Comparison of ENCODE assay signal across 20 cellular contexts in genomic region chr13:100102042-100102441, GRCh38.
"Had no signal": no experiment of that assay in that cellular context is flagged by ENCODE, and none has a peak within 500 bp of the region (broad histone marks: within the 10 kb centered on the region; RNA-seq: fewer than 3 reads in every experiment).

No MANE protein-coding gene starts in this region.

- H3K27me3 Mint-ChIP-seq: naive B cell had no signal

- ATAC-seq: activated CD4-positive, CD25-positive, alpha-beta regulatory T cell treated with anti-CD3 and anti-CD28 coated beads, Interleukin-2, amount 50 U/mL, for 24 hours; activated naive CD4-positive, alpha-beta T cell treated with anti-CD3 and anti-CD28 coated beads, Interleukin-2, amount 50 U/mL, for 72 hours; activated T-cell treated with anti-CD3 and anti-CD28 coated beads, Interleukin-2, amount 50 U/mL, for 4 hours; heart left ventricle; psoas muscle; upper lobe of right lung had no signal

- H3K27ac Mint-ChIP-seq: activated naive CD4-positive, alpha-beta T cell treated with anti-CD3 and anti-CD28 coated beads, Interleukin-2, amount 50 U/mL, for 72 hours; naive B cell; T-helper 2 cell treated with Interferon-gamma antibody and Interleukin-4, amounts not matched to agents 5 μg/mL and 100 μg/mL, for 36 hours had no signal

- H3K27ac ChIP-seq: breast epithelium, heart left ventricle, psoas muscle, sigmoid colon, upper lobe of right lung had no signal

- FAIRE-seq: colon had no signal

- H3K4me3 ChIP-seq: breast epithelium, heart left ventricle, psoas muscle, sigmoid colon, upper lobe of right lung had no signal

- H3K4me3 Mint-ChIP-seq: activated T-cell treated with anti-CD3 and anti-CD28 coated beads, Interleukin-2, amount 50 U/mL, for 4 hours; naive B cell; T-helper 2 cell treated with Interferon-gamma antibody and Interleukin-4, amounts not matched to agents 5 μg/mL and 100 μg/mL, for 36 hours had no signal

- H3K36me3 ChIP-seq: breast epithelium had no signal

- H3K9me3 ChIP-seq: breast epithelium, heart left ventricle, psoas muscle, sigmoid colon, upper lobe of right lung had no signal

- DNase-seq: activated CD4-positive, alpha-beta T cell treated with anti-CD3 and anti-CD28 coated beads, Interleukin-2, amount 50 U/mL, for 48 hours; activated effector memory CD4-positive, alpha-beta T cell treated with anti-CD3 and anti-CD28 coated beads, Interleukin-2, amount 50 U/mL, for 16 hours; activated T-cell treated with anti-CD3 and anti-CD28 coated beads, Interleukin-2, amount 50 U/mL, for 4 hours; amygdala; effector CD8-positive, alpha-beta T cell; foreskin melanocyte; heart left ventricle; islet precursor cell; midbrain; naive B cell; psoas muscle; sigmoid colon; stimulated activated CD4-positive, alpha-beta T cell treated with anti-CD3 and anti-CD28 coated beads, Interleukin-2, amount 100 ng/mL, for 24 hours; stimulated activated naive CD4-positive, alpha-beta T cell treated with Interleukin-2 at 50 U/mL for 16 hours; upper lobe of right lung had no signal

- H3K27me3 ChIP-seq: breast epithelium, heart left ventricle, sigmoid colon, upper lobe of right lung had no signal

- H3K9me3 Mint-ChIP-seq: activated naive CD4-positive, alpha-beta T cell treated with anti-CD3 and anti-CD28 coated beads, Interleukin-2, amount 50 U/mL, for 72 hours; activated T-cell treated with anti-CD3 and anti-CD28 coated beads, Interleukin-2, amount 50 U/mL, for 4 hours; T-helper 2 cell treated with Interferon-gamma antibody and Interleukin-4, amounts not matched to agents 5 μg/mL and 100 μg/mL, for 36 hours had no signal
